Comparison of ENCODE assay signal across 8 cellular contexts in the genomic region with DNA sequence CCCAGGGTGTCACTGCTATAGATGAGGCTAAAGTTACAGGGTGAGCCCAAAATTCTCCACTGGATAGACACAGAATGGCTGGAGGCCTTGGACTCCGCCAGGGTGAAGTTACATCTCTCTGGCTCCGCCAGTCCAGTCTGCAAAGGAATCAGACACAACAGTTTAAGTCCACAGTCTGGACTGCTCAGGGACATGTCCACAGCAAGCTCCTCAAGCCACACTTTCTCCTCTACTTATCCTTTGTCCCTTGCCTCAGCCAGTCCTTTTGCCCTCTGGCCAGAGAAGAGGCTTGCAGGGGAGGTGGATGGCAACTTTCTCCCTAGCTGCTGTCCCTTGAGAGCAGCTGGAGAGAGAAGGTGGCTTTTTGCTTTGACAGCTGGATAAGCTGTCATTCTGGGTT. TPM values are rescaled to one million over a fixed set of nuclear protein-coding genes. Genes with fewer than 3 reads are reported as not detected.
DNase-seq lines count a peak whose midpoint lies in the region; ATAC-seq, FAIRE-seq and TF ChIP-seq lines count a peak whose summit lies in the region.

No MANE protein-coding gene starts in this region.

- H3K9me3 ChIP-seq in iPS DF 6.9 (ENCODE audit: control insufficient read depth, insufficient read depth, low read length), result no peaks in the 10 kb centered on the region
- H3K9me3 ChIP-seq in effector memory CD4-positive, alpha-beta T cell (ENCODE audit: control insufficient read depth, low read length), result no peaks in the 10 kb centered on the region

- no peaks in the 10 kb centered on the region for H3K36me3 Mint-ChIP-seq in activated B cell treated with CpG ODN at 0.5 μM for 24 hours (ENCODE audit: low read depth)

- intact Hi-C loops in activated B cell treated with CpG ODN at 0.5 μM for 24 hours (cut with micrococcal nuclease), result no loop called here

- H3K4me3 ChIP-seq in H7 (ENCODE audit: insufficient read depth, low read depth, low read length) (peak overlapping the region; percentile 52), iPS DF 6.9 (ENCODE audit: low read length) (peak overlapping the region; percentile 73; the same call in 1 of the 2 replicates), skeletal muscle cell (ENCODE audit: low read depth, low read length) (peak overlapping the region; percentile 55)
- no peak overlapping the region for H3K4me3 ChIP-seq in effector memory CD4-positive, alpha-beta T cell (ENCODE audit: insufficient read depth, low read depth, low read length, poor library complexity, severe bottlenecking)

- no peak overlapping the region for H3K27ac ChIP-seq in iPS DF 6.9 (ENCODE audit: low read length)
- no peak overlapping the region for H3K27ac ChIP-seq in effector memory CD4-positive, alpha-beta T cell (ENCODE audit: insufficient read depth, low read length, poor library complexity, severe bottlenecking)

- H3K36me3 ChIP-seq in H7 (replicated peaks; ENCODE audit: control insufficient read depth, insufficient read depth, low read length) (no peaks in the 10 kb centered on the region), iPS DF 6.9 (ENCODE audit: control insufficient read depth, insufficient read depth, low read length) (no peaks in the 10 kb centered on the region)
- no peaks in the 10 kb centered on the region for H3K36me3 ChIP-seq in effector memory CD4-positive, alpha-beta T cell (ENCODE audit: control insufficient read depth, insufficient read depth, low read length)

- H3K27ac Mint-ChIP-seq in activated B cell treated with CpG ODN at 0.5 μM for 24 hours, result no peak overlapping the region

- FAIRE-seq in D721Med (lab: Jason Lieb, UNC), result no peak

- WGBS in iPS DF 6.9 (ENCODE audit: insufficient coverage, insufficient read length), result no CpG with 5 or more reads among the region's 2 CpGs

- no peaks in the 10 kb centered on the region for H3K4me1 ChIP-seq in iPS DF 6.9 (ENCODE audit: control insufficient read depth, insufficient read depth, low read length)
- H3K4me1 ChIP-seq in effector memory CD4-positive, alpha-beta T cell (ENCODE audit: control insufficient read depth, insufficient read depth, low read length, poor library complexity, severe bottlenecking), result no peaks in the 10 kb centered on the region

- H3K27me3 ChIP-seq in H7 (ENCODE audit: control insufficient read depth, insufficient read depth, low read length), result peaks cover 8% of the 10 kb centered on the region
- peaks cover 3% of the 10 kb centered on the region for H3K27me3 ChIP-seq in iPS DF 6.9 (ENCODE audit: control insufficient read depth, insufficient read depth, low read length)
- H3K27me3 ChIP-seq in effector memory CD4-positive, alpha-beta T cell (replicated peaks; ENCODE audit: control insufficient read depth, insufficient read depth, low read length, poor library complexity, severe bottlenecking), result peaks cover 7% of the 10 kb centered on the region

- H3K4me3 Mint-ChIP-seq in activated B cell treated with CpG ODN at 0.5 μM for 24 hours, result peak overlapping the region; percentile 6

- TF ChIP-seq CTCF in activated B cell treated with CpG ODN at 0.5 μM for 24 hours (IDR thresholded peaks at IDR 0.05) (no peak), D721Med (IDR thresholded peaks at IDR 0.05; ENCODE audit: insufficient read depth, missing control alignments) (no peak)

- H3K9me3 Mint-ChIP-seq in activated B cell treated with CpG ODN at 0.5 μM for 24 hours, result no peaks in the 10 kb centered on the region

- CTCF ChIA-PET in activated B cell treated with CpG ODN at 0.5 μM for 24 hours (lab: Charles Lee), result no interaction called here

- no peak for ATAC-seq in activated B cell treated with CpG ODN at 0.5 μM for 24 hours (ENCODE audit: low read depth)
- no peak for ATAC-seq in activated CD4-positive, CD25-positive, alpha-beta regulatory T cell treated with anti-CD3 and anti-CD28 coated beads, Interleukin-2, amount 50 U/mL, for 24 hours

- H3K4me1 Mint-ChIP-seq in activated B cell treated with CpG ODN at 0.5 μM for 24 hours, result peaks cover 5% of the 10 kb centered on the region

- peaks cover 35% of the 10 kb centered on the region for H3K27me3 Mint-ChIP-seq in activated B cell treated with CpG ODN at 0.5 μM for 24 hours

- DNase-seq in H7, result peak; percentile 27
- no peak for DNase-seq in activated B cell treated with CpG ODN at 0.5 μM for 24 hours
- DNase-seq in iPS DF 6.9 (ENCODE audit: low read depth, low spot score), result no peak
- DNase-seq in skeletal muscle cell (ENCODE audit: low read depth), result no peak
- no peak for DNase-seq in islet precursor cell
- no peak for DNase-seq in D721Med (ENCODE audit: insufficient read length, low spot score)
- DNase-seq in effector memory CD4-positive, alpha-beta T cell, result no peak

- POLR2A ChIA-PET in activated B cell treated with CpG ODN at 0.5 μM for 24 hours (lab: Charles Lee), result no interaction called here

RNA-seq across cellular contexts. Expression of gene PTPRB, which starts 28.0 kb away (rescaled TPM):
- 0.62 and 1.0 TPM in 2 replicates for total RNA-seq in H7 (2014; rRNA removed; shearing (Covaris generic))
- not detected in 2 replicates for total RNA-seq in activated B cell treated with CpG ODN at 0.5 μM for 24 hours
